13 cellular contexts compared by ENCODE assay signal in genomic region chr5:74200560-74200959, GRCh38.
DNase-seq lines count a peak whose midpoint lies in the region; ATAC-seq and TF ChIP-seq lines count a peak whose summit lies in the region.
"Had no signal": no experiment of that assay in that cellular context is flagged by ENCODE, and none has a peak within 500 bp of the region (broad histone marks: within the 10 kb centered on the region; RNA-seq: fewer than 3 reads in every experiment).

No MANE protein-coding gene starts in this region.

- H3K4me3 Mint-ChIP-seq in Calu3 (ENCODE audit: low read depth, unreplicated experiment): peak overlapping the region; percentile 48

- peaks cover 6% of the 10 kb centered on the region for H3K36me3 Mint-ChIP-seq in Calu3 (ENCODE audit: insufficient read depth, unreplicated experiment)

- H2AFZ ChIP-seq in KMS-11 (ENCODE audit: low read depth): no peak overlapping the region

- H3K27ac ChIP-seq in KMS-11 (no peak overlapping the region), duodenal mucosa (ENCODE audit: low read depth, low read length) (no peak overlapping the region), gastroesophageal sphincter (no peak overlapping the region)
- H3K27ac ChIP-seq: ovary, uterus had no signal

- peaks cover 65% of the 10 kb centered on the region for H3K4me1 ChIP-seq in KMS-11 (ENCODE audit: low read depth, poor library complexity, severe bottlenecking)
- peaks cover 10 to 21% of the 10 kb centered on the region in 2 donors for H3K4me1 ChIP-seq in duodenal mucosa (ENCODE audit: control insufficient read depth in 1 of 2, insufficient read depth in 2 of 2, low read length in 2 of 2)
- peaks cover 0 to 13% (median 0%) of the 10 kb centered on the region in 3 donors for H3K4me1 ChIP-seq in gastroesophageal sphincter
- H3K4me1 ChIP-seq: uterus had no signal

- no peak overlapping the region for H3K9ac ChIP-seq in KMS-11
- H3K9ac ChIP-seq in duodenal mucosa (ENCODE audit: low read depth in 1 of 2, low read length in 2 of 2): no peak overlapping the region

- no peaks in the 10 kb centered on the region for H3K9me3 ChIP-seq in duodenal mucosa (ENCODE audit: control insufficient read depth in 1 of 2, low read length in 2 of 2)
- H3K9me3 ChIP-seq in gastroesophageal sphincter: no peaks in the 10 kb centered on the region
- H3K9me3 ChIP-seq: ovary, uterus had no signal

- intact Hi-C loops in Calu3 (cut with micrococcal nuclease; ENCODE audit: unreplicated experiment): loop anchor here (5.0 kb wide), 3 partner anchors 143 to 442 kb away; partner anchors contain the start of gene ENC1

- H3K36me3 ChIP-seq in KMS-11 (ENCODE audit: insufficient read depth) (no peaks in the 10 kb centered on the region), duodenal mucosa (ENCODE audit: control insufficient read depth in 1 of 2, insufficient read depth in 2 of 2, low read length in 2 of 2) (no peaks in the 10 kb centered on the region), gastroesophageal sphincter (no peaks in the 10 kb centered on the region)
- H3K36me3 ChIP-seq: ovary, uterus had no signal

- H3K4me3 ChIP-seq in KMS-11 (IDR thresholded peaks at IDR 0.05; ENCODE audit: insufficient read depth, low read depth, low read length) (no peak overlapping the region), duodenal mucosa (ENCODE audit: low read depth in 1 of 2, low read length in 2 of 2) (peak overlapping the region; percentile 55 to 62), gastroesophageal sphincter (no peak overlapping the region)
- H3K4me3 ChIP-seq: ovary, uterus had no signal

- no peaks in the 10 kb centered on the region for H4K20me1 ChIP-seq in KMS-11 (ENCODE audit: insufficient read depth)

- no peaks in the 10 kb centered on the region for H3K79me2 ChIP-seq in KMS-11 (ENCODE audit: insufficient read depth, low read depth)

- no peak for TF ChIP-seq CTCF in Calu3 (IDR thresholded peaks at IDR 0.05; ENCODE audit: unreplicated experiment)
- no peak for TF ChIP-seq CTCF in KMS-11 (conservative IDR thresholded peaks at IDR 0.05; ENCODE audit: low read depth, low read length)
- TF ChIP-seq CTCF in gastroesophageal sphincter (IDR thresholded peaks at IDR 0.05): no peak

- 50 to 85% methylated on average over 1 to 2 of the region's 2 CpGs for WGBS in gastroesophageal sphincter (ENCODE audit: low coverage in 1 of 2), 2 donors

- DNase-seq in Calu3: peak; percentile 34
- peak; percentile 98 for DNase-seq in NCI-H774 (lab: John Stamatoyannopoulos, UW)
- DNase-seq in amygdala (lab: John Stamatoyannopoulos, UW): no peak
- DNase-seq: kidney, uterus had no signal

- H3K27ac Mint-ChIP-seq in Calu3 (ENCODE audit: unreplicated experiment): peak overlapping the region; percentile 91
- H3K27ac Mint-ChIP-seq: activated T-helper 2 cell treated with anti-CD3 and anti-CD28 coated beads, Interferon-gamma antibody, Interleukin-2, Interleukin-4, amounts not matched to agents 10 μg/mL and 5 μg/mL and 100 μg/mL, durations not matched to agents 14 hours and 24 hours and 36 hours; stimulated activated naive CD8-positive, alpha-beta T cell treated with anti-CD3 and anti-CD28 coated beads, Interleukin-15, Interleukin-2, amounts not matched to agents 100 ng/mL and 50 ng/mL, for 24 hours had no signal

- peak overlapping the region; percentile 8; the same call in 1 of the 2 replicates for H3K4me2 ChIP-seq in KMS-11

- H3K9me3 Mint-ChIP-seq in Calu3 (ENCODE audit: low read depth, unreplicated experiment): peaks cover 3% of the 10 kb centered on the region
- H3K9me3 Mint-ChIP-seq: activated T-helper 2 cell treated with anti-CD3 and anti-CD28 coated beads, Interferon-gamma antibody, Interleukin-2, Interleukin-4, amounts not matched to agents 10 μg/mL and 5 μg/mL and 100 μg/mL, durations not matched to agents 14 hours and 24 hours and 36 hours; stimulated activated naive CD8-positive, alpha-beta T cell treated with anti-CD3 and anti-CD28 coated beads, Interleukin-15, Interleukin-2, amounts not matched to agents 100 ng/mL and 50 ng/mL, for 24 hours had no signal

- no peak for TF ChIP-seq POLR2A in gastroesophageal sphincter (IDR thresholded peaks at IDR 0.05)

- no TSS peak for BruUV-seq in Calu3 (replicated peaks; lab: Mats Ljungman, UMichigan)

- H3K27me3 ChIP-seq in KMS-11 (ENCODE audit: insufficient read depth, low read depth) (no peaks in the 10 kb centered on the region), duodenal mucosa (ENCODE audit: control insufficient read depth in 1 of 2, insufficient read depth in 2 of 2, low read length in 2 of 2) (no peaks in the 10 kb centered on the region), gastroesophageal sphincter (no peaks in the 10 kb centered on the region)
- H3K27me3 ChIP-seq: ovary, uterus had no signal

- no peaks in the 10 kb centered on the region for H3K27me3 Mint-ChIP-seq in Calu3 (ENCODE audit: unreplicated experiment)

- no peak for TF ChIP-seq EP300 in gastroesophageal sphincter (IDR thresholded peaks at IDR 0.05)

- ATAC-seq in HG02798 (IDR thresholded peaks at IDR 0.05; ENCODE audit: poor library complexity, unreplicated experiment) (no peak), gastroesophageal sphincter (no peak), GM18519 (IDR thresholded peaks at IDR 0.05; ENCODE audit: low FRiP score, unreplicated experiment) (no peak)

- CTCF ChIA-PET in Calu3 (lab: Charles Lee): interaction anchor here (1.2 kb wide), 1 partner anchor 318 kb away, joined by 3 read pairs; no protein-coding TSS in a partner anchor

- peaks cover 39% of the 10 kb centered on the region for H3K4me1 Mint-ChIP-seq in Calu3 (ENCODE audit: low read depth, unreplicated experiment)

Comparison
In these comparisons a context has a peak if more than half of its experiments do, and no peak if none do; other contexts are left out.
1. DNase-seq: peak in Calu3 (single experiment) and NCI-H774 (single experiment); none in amygdala (0 of 56).
2. H3K4me3 ChIP-seq: peak in duodenal mucosa (2 of 2); none in KMS-11 (single experiment) and gastroesophageal sphincter (0 of 2).